In genomic region chr11:30635401-30635989, GRCh38 we compare ENCODE assay signal across 12 cellular contexts. TPM values are rescaled to one million over a fixed set of nuclear protein-coding genes. Genes with fewer than 3 reads are reported as not detected.
A peak's percentile ranks its signal among the peaks of the same experiment; 100 is the strongest.
DNase-seq lines count a peak whose midpoint lies in the region; ATAC-seq lines count a peak whose summit lies in the region.
"Had no signal": no experiment of that assay in that cellular context is flagged by ENCODE, and none has a peak within 500 bp of the region (broad histone marks: within the 10 kb centered on the region; RNA-seq: fewer than 3 reads in every experiment).

No MANE protein-coding gene starts in this region.

- ATAC-seq in left cardiac atrium (peak; percentile 47 to 87), HG02678 (IDR thresholded peaks at IDR 0.05; ENCODE audit: unreplicated experiment) (no peak), GM18873 (IDR thresholded peaks at IDR 0.05; ENCODE audit: low FRiP score, unreplicated experiment) (no peak)

- no peak overlapping the region for H3K4ac ChIP-seq in trophoblast cell (ENCODE audit: low read depth, low read length)

- H3K27me3 ChIP-seq in trophoblast cell (ENCODE audit: insufficient read depth, low read length) = no peaks in the 10 kb centered on the region
- H3K27me3 ChIP-seq: transverse colon had no signal

- H3K4me3 ChIP-seq in trophoblast cell (ENCODE audit: low read depth, low read length) = no peak overlapping the region
- H3K4me3 ChIP-seq: transverse colon had no signal

- H3K14ac ChIP-seq in trophoblast cell (ENCODE audit: low read length) = no peak overlapping the region

- intact Hi-C loops in left cardiac atrium (cut with DNase I) = no loop called here

- no peak overlapping the region for H4K91ac ChIP-seq in trophoblast cell (ENCODE audit: low read depth, low read length)

- no peak overlapping the region for H2BK12ac ChIP-seq in trophoblast cell (ENCODE audit: low read length)

- DNase-seq in G401 (ENCODE audit: low spot score) = peak; percentile 61
- peak; percentile 100 for DNase-seq in SK-N-DZ (ENCODE audit: low spot score)
- DNase-seq in left cardiac atrium = peak; percentile 36
- DNase-seq in trophoblast cell = no peak
- no peak for DNase-seq in NK-92 treated with Interleukin-12 subunit alpha and Interleukin-12 subunit beta, amount 100 ng/mL, for 24 hours (lab: John Stamatoyannopoulos, UW)
- DNase-seq in DMS79 treated with DMSO at 0.1 percent for 48 hours (lab: John Stamatoyannopoulos, UW) = no peak
- DNase-seq: mesenchymal stem cell; NCI-H524; stimulated activated CD4-positive, alpha-beta T cell treated with anti-CD3 and anti-CD28 coated beads, Interleukin-4, amount 100 ng/mL, for 4 hours; transverse colon had no signal

- no peak overlapping the region for H2AK5ac ChIP-seq in trophoblast cell (ENCODE audit: low read length)

- no peak overlapping the region for H3K9ac ChIP-seq in trophoblast cell (ENCODE audit: low read length)

- H3K23ac ChIP-seq in trophoblast cell (ENCODE audit: low read length) = no peak overlapping the region

- in situ Hi-C loops in G401 (cut with HindIII; ENCODE audit: low sequenced_read_pairs) = no loop called here

- H3K9me3 ChIP-seq in trophoblast cell (ENCODE audit: insufficient read depth, low read depth, low read length) = no peaks in the 10 kb centered on the region
- H3K9me3 ChIP-seq: transverse colon had no signal

- H3K79me2 ChIP-seq in trophoblast cell (ENCODE audit: control insufficient read depth, insufficient read depth, low read length, poor library complexity) = no peaks in the 10 kb centered on the region

- no CpG with 5 or more reads among the region's 13 CpGs for WGBS in trophoblast cell (ENCODE audit: extremely low coverage, insufficient coverage, insufficient read length)

- no peaks in the 10 kb centered on the region for H3K79me1 ChIP-seq in trophoblast cell (ENCODE audit: low read length)

- no peak overlapping the region for H4K12ac ChIP-seq in trophoblast cell (ENCODE audit: low read depth, low read length)

- H3K27ac ChIP-seq in trophoblast cell (ENCODE audit: low read depth, low read length) = no peak overlapping the region
- H3K27ac ChIP-seq: transverse colon had no signal

- no peaks in the 10 kb centered on the region for H3K4me1 ChIP-seq in trophoblast cell (ENCODE audit: control insufficient read depth in 1 of 2, insufficient read depth in 2 of 2, low read length in 2 of 2)
- H3K4me1 ChIP-seq: transverse colon had no signal

- H2BK120ac ChIP-seq in trophoblast cell (ENCODE audit: insufficient read depth, low read length, poor library complexity) = no peak overlapping the region

- H2BK5ac ChIP-seq in trophoblast cell (ENCODE audit: low read depth, low read length, poor library complexity) = no peak overlapping the region

- H3K4me2 ChIP-seq in trophoblast cell (ENCODE audit: low read length) = peak overlapping the region; percentile 49

- H4K8ac ChIP-seq in trophoblast cell (ENCODE audit: low read depth, low read length) = no peak overlapping the region

- H2AFZ ChIP-seq in trophoblast cell (ENCODE audit: insufficient read depth, low read length, poor library complexity) = no peak overlapping the region

- H3K18ac ChIP-seq in trophoblast cell (ENCODE audit: low read length) = no peak overlapping the region

- no peaks in the 10 kb centered on the region for H3K36me3 ChIP-seq in trophoblast cell (ENCODE audit: control insufficient read depth in 1 of 2, insufficient read depth in 2 of 2, low read length in 2 of 2)
- H3K36me3 ChIP-seq: transverse colon had no signal

RNA-seq across cellular contexts. Expression of gene MPPED2, which starts 49.3 kb away (rescaled TPM):
- not detected in 2 replicates for total RNA-seq in G401 (2014; rRNA removed; shearing (Covaris generic))
- 14.6 and 17.0 TPM in 2 replicates for polyA plus RNA-seq in SK-N-DZ (2014; cell fraction: cytosol; rRNA removed)
- polyA plus RNA-seq in SK-N-DZ (2014; cell fraction: nucleus; rRNA removed) = 15.2 and 27.4 TPM in 2 replicates
- 1 to 10 TPM; 2.9 to 5.2 TPM for total RNA-seq in left cardiac atrium
- polyA plus RNA-seq in trophoblast cell (2013) = 0.47 and 0.66 TPM in 2 replicates

Comparison
In these comparisons a context has a peak if more than half of its experiments do, and no peak if none do; other contexts are left out.
1. DNase-seq: peak in G401 (single experiment), SK-N-DZ (single experiment) and left cardiac atrium (single experiment); none in trophoblast cell (0 of 2), NK-92 treated with Interleukin-12 subunit alpha and Interleukin-12 subunit beta, amount 100 ng/mL, for 24 hours (single experiment) and DMS79 treated with DMSO at 0.1 percent for 48 hours (single experiment).
2. ATAC-seq: peak in left cardiac atrium (2 of 2); none in HG02678 (single experiment) and GM18873 (single experiment).